In the genomic region with DNA sequence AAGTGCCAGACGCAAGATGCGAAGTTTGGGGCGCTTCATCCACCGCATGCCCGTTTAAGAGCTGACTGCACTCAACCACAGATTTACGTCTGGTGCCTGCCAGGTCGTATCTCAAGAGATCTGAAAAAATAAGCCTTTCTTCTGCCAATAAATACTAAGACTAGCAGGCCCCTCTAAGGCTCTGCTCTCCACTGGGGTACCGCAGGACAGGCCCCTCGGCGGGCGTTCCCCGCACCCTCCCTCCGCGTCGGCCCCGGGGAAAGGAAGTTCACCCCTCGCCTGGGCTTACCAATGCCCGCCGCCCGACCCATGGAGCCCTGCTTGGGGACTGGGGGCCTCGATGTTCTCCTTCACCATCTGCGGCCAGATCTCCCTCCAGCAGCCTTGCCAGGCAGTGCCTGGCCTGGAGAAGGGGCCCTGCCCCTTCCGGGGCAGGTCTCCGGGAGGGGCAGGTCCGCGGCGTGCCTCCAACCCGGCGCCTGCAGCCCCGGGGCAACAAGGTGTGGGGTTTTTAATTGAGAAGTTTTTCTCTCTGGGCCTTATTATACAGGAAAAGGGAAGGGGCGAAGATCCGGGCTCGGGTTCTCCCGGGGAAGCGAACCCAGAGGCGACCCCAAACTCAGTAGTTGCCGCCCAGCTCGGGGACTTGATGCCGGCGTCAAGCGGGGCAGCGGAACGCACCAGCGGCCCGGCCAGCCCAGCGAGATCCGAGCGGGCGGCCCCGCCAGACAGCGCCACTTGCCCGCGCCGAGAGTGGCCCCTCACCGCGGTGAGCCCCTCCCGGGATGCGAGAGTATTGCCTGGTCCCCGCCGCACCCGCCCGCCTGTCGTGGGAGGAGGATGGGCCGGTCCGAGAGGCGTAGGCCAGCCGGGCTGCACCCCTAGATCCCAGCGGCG, we compare ENCODE assay signal across 8 cellular contexts. TPM values are rescaled to one million over a fixed set of nuclear protein-coding genes. Genes with fewer than 3 reads are reported as not detected.
DNase-seq lines count a peak whose midpoint lies in the region; ATAC-seq and TF ChIP-seq lines count a peak whose summit lies in the region.

No MANE protein-coding gene starts in this region.

- H3K4me3 ChIP-seq in SJSA1: peak overlapping the region; percentile 72
- peak overlapping the region; percentile 62 for H3K4me3 ChIP-seq in iPS DF 6.9 (ENCODE audit: low read length)
- H3K4me3 ChIP-seq in skeletal muscle tissue (ENCODE audit: low read length in 3 of 3): peak overlapping the region; percentile 60 to 79 (median 74)

- no CpG with 5 or more reads among the region's 69 CpGs for WGBS in iPS DF 6.9 (ENCODE audit: insufficient coverage, insufficient read length)

- H3K27ac ChIP-seq in C4-2B (peak overlapping the region; percentile 52), SJSA1 (no peak overlapping the region), iPS DF 6.9 (ENCODE audit: low read length) (no peak overlapping the region), skeletal muscle tissue (ENCODE audit: low read depth, low read length) (no peak overlapping the region)

- peak overlapping the region; percentile 57 to 77 (median 70) for H3K9ac ChIP-seq in skeletal muscle tissue (ENCODE audit: low read depth in 1 of 3, low read length in 3 of 3)

- peak in 1 of 2 experiments; percentile 67 for DNase-seq in SJSA1 (ENCODE audit: low read depth in 1 of 2, low spot score in 2 of 2)
- peak; percentile 63 for DNase-seq in astrocyte of the hippocampus (ENCODE audit: low read depth, low spot score)
- DNase-seq in iPS DF 6.9 (ENCODE audit: low read depth, low spot score): no peak
- no peak for DNase-seq in NCI-H187 (lab: John Stamatoyannopoulos, UW)

- H3K36me3 ChIP-seq in SJSA1 (no peaks in the 10 kb centered on the region), iPS DF 6.9 (ENCODE audit: control insufficient read depth, insufficient read depth, low read length) (no peaks in the 10 kb centered on the region), skeletal muscle tissue (ENCODE audit: control insufficient read depth in 3 of 3, insufficient read depth in 3 of 3, low read length in 3 of 3) (no peaks in the 10 kb centered on the region)

- peaks cover 17% of the 10 kb centered on the region for H3K4me1 ChIP-seq in SJSA1 (replicated peaks)
- H3K4me1 ChIP-seq in iPS DF 6.9 (ENCODE audit: control insufficient read depth, insufficient read depth, low read length): no peaks in the 10 kb centered on the region
- H3K4me1 ChIP-seq in skeletal muscle tissue (ENCODE audit: control insufficient read depth in 3 of 3, insufficient read depth in 3 of 3, low read length in 3 of 3): peaks cover 9 to 27% (median 17%) of the 10 kb centered on the region in 3 donors

- H3K9me3 ChIP-seq in SJSA1 (replicated peaks): no peaks in the 10 kb centered on the region
- no peaks in the 10 kb centered on the region for H3K9me3 ChIP-seq in iPS DF 6.9 (ENCODE audit: control insufficient read depth, insufficient read depth, low read length)
- H3K9me3 ChIP-seq in skeletal muscle tissue (ENCODE audit: control insufficient read depth in 3 of 3, low read length in 3 of 3): no peaks in the 10 kb centered on the region

- no peak for TF ChIP-seq CTCF in C4-2B (conservative IDR thresholded peaks at IDR 0.05)

- H3K27me3 ChIP-seq in SJSA1 (replicated peaks): no peaks in the 10 kb centered on the region
- peaks cover 5% of the 10 kb centered on the region; the same call in 1 of the 2 replicates for H3K27me3 ChIP-seq in iPS DF 6.9 (ENCODE audit: control insufficient read depth, insufficient read depth, low read length)
- H3K27me3 ChIP-seq in skeletal muscle tissue (ENCODE audit: control insufficient read depth in 3 of 3, insufficient read depth in 3 of 3, low read length in 3 of 3): peaks cover 0 to 12% (median 9%) of the 10 kb centered on the region in 3 donors

- peak; percentile 68 for ATAC-seq in GM19023 (IDR thresholded peaks at IDR 0.05; ENCODE audit: unreplicated experiment)
- ATAC-seq in HG03097 (IDR thresholded peaks at IDR 0.05; ENCODE audit: low FRiP score, unreplicated experiment): peak; percentile 24

RNA-seq across cellular contexts. Expression of a gene that starts 0.7 kb away (rescaled TPM):
- total RNA-seq in SJSA1 (2014; rRNA removed; shearing (Covaris generic)): 15.9 and 20.9 TPM in 2 replicates
- total RNA-seq in skeletal muscle tissue: 8.4 TPM
